In genomic region chr3:179653777-179654117, GRCh38 we compare ENCODE assay signal across 8 cellular contexts. TPM values are rescaled to one million over a fixed set of nuclear protein-coding genes. Genes with fewer than 3 reads are reported as not detected.
DNase-seq lines count a peak whose midpoint lies in the region; ATAC-seq and TF ChIP-seq lines count a peak whose summit lies in the region.

No MANE protein-coding gene starts in this region.

- H3K27ac ChIP-seq in liver (ENCODE audit: low read depth in 1 of 2, low read length in 2 of 2) (peak overlapping the region; percentile 84 to 96), subcutaneous abdominal adipose tissue (ENCODE audit: low read depth, low read length) (peak overlapping the region; percentile 95)

- H3K4me3 Mint-ChIP-seq in CD14-positive monocyte = peak overlapping the region; percentile 91 to 95

- 1% methylated on average over 15 of the region's 15 CpGs for WGBS in liver

- intact Hi-C loops in CD14-positive monocyte (cut with micrococcal nuclease) = no loop called here

- peaks cover 0 to 5% of the 10 kb centered on the region in 2 donors for H3K36me3 Mint-ChIP-seq in CD14-positive monocyte

- H3K9ac ChIP-seq in liver (ENCODE audit: low read depth in 1 of 2, low read length in 2 of 2) (peak overlapping the region; percentile 54 to 87), subcutaneous abdominal adipose tissue (ENCODE audit: low read length in 5 of 5) (peak overlapping the region; percentile 22 to 84 (median 79))

- H3K27ac Mint-ChIP-seq in CD14-positive monocyte = peak overlapping the region; percentile 39 to 84 (median 78)

- TF ChIP-seq CTCF in CD14-positive monocyte (IDR thresholded peaks at IDR 0.05) (no peak), astrocyte of the spinal cord (IDR thresholded peaks at IDR 0.05; ENCODE audit: low read depth, low read length) (no peak), liver (IDR thresholded peaks at IDR 0.05; ENCODE audit: low read depth, low read length, missing input control) (no peak)

- H3K36me3 ChIP-seq in liver (ENCODE audit: control insufficient read depth in 4 of 4, insufficient read depth in 3 of 4, low read depth in 1 of 4, low read length in 3 of 4) = no peaks in the 10 kb centered on the region
- no peaks in the 10 kb centered on the region for H3K36me3 ChIP-seq in subcutaneous abdominal adipose tissue (ENCODE audit: control insufficient read depth in 5 of 5, insufficient read depth in 5 of 5, low read length in 5 of 5)

- H3K27me3 ChIP-seq in liver (ENCODE audit: control insufficient read depth in 4 of 4, insufficient read depth in 4 of 4, low read length in 3 of 4) (no peaks in the 10 kb centered on the region), subcutaneous abdominal adipose tissue (ENCODE audit: control insufficient read depth in 5 of 5, insufficient read depth in 4 of 5, low read length in 5 of 5) (no peaks in the 10 kb centered on the region)

- peaks cover 0 to 2% (median 0%) of the 10 kb centered on the region in 7 donors for H3K9me3 Mint-ChIP-seq in CD14-positive monocyte

- DNase-seq in CD14-positive monocyte (ENCODE audit: low spot score) = no peak
- DNase-seq in M059J (ENCODE audit: low read depth) = peak; percentile 40
- no peak for DNase-seq in astrocyte of the spinal cord (ENCODE audit: low read depth, low spot score)
- no peak for DNase-seq in NCI-H2081 treated with DMSO at 0.1 percent for 48 hours (lab: John Stamatoyannopoulos, UW)

- H3K4me1 ChIP-seq in liver (ENCODE audit: control insufficient read depth in 4 of 4, insufficient read depth in 4 of 4, low read length in 3 of 4) (peaks cover 0 to 16% (median 5%) of the 10 kb centered on the region in 4 donors), subcutaneous abdominal adipose tissue (ENCODE audit: control insufficient read depth in 5 of 5, insufficient read depth in 5 of 5, low read length in 5 of 5) (peaks cover 0 to 20% (median 17%) of the 10 kb centered on the region in 5 donors)

- in situ Hi-C loops in astrocyte of the spinal cord (cut with HindIII; ENCODE audit: low sequenced_read_pairs) = no loop called here

- peaks cover 32% of the 10 kb centered on the region for H3K4me1 Mint-ChIP-seq in CD14-positive monocyte

- ATAC-seq in HG03025 (IDR thresholded peaks at IDR 0.05; ENCODE audit: low FRiP score, unreplicated experiment) = no peak
- ATAC-seq in GM19455 (IDR thresholded peaks at IDR 0.05; ENCODE audit: unreplicated experiment) = no peak

- TF ChIP-seq RAD21 in liver (IDR thresholded peaks at IDR 0.05) = no peak

- H3K4me3 ChIP-seq in astrocyte of the spinal cord (ENCODE audit: low read depth, low read length) (peak overlapping the region; percentile 89), liver (ENCODE audit: low read depth in 1 of 3, low read length in 3 of 3) (peak overlapping the region; percentile 72 to 97 (median 94)), subcutaneous abdominal adipose tissue (ENCODE audit: low read depth in 1 of 5, low read length in 5 of 5) (peak overlapping the region; percentile 80 to 99 (median 95))

- H3K9me3 ChIP-seq in liver (ENCODE audit: control insufficient read depth in 4 of 4, low read length in 3 of 4) (no peaks in the 10 kb centered on the region), subcutaneous abdominal adipose tissue (ENCODE audit: control insufficient read depth in 5 of 5, low read length in 5 of 5) (no peaks in the 10 kb centered on the region)

- peaks cover 14 to 36% (median 21%) of the 10 kb centered on the region in 3 donors for H3K27me3 Mint-ChIP-seq in CD14-positive monocyte (ENCODE audit: low read depth in 3 of 3)

TF ChIP-seq in liver, 16 proteins besides CTCF, POLR2A, EP300 and RAD21:
- TF ChIP-seq, protein P1, sequence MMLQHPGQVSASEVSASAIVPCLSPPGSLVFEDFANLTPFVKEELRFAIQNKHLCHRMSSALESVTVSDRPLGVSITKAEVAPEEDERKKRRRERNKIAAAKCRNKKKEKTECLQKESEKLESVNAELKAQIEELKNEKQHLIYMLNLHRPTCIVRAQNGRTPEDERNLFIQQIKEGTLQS (IDR thresholded peaks at IDR 0.05) = no peak
- TF ChIP-seq YY1 (IDR thresholded peaks at IDR 0.05) = no peak

RNA-seq across cellular contexts. Expression of gene USP13, which starts 0.9 kb away (rescaled TPM):
- polyA plus RNA-seq in CD14-positive monocyte (1 to 10 TPM in 1 of 2 donors, under 1 TPM in 1; 0.31 to 1.6 TPM), liver (1 to 10 TPM; 2.4 to 4.2 TPM)
- 14.3 and 15.6 TPM in 2 replicates for total RNA-seq in M059J (2014; rRNA removed; shearing (Covaris generic))
- total RNA-seq in liver = 1 to 10 TPM; 4.2 to 7.3 TPM

RNA-seq across cellular contexts. Expression of gene NDUFB5, which starts 49.2 kb away (rescaled TPM):
- polyA plus RNA-seq in CD14-positive monocyte (100 to 1,000 TPM; 132 to 144 TPM), liver (10 to 100 TPM; 50.6 to 92.8 TPM)
- 237 and 307 TPM in 2 replicates for total RNA-seq in M059J (2014; rRNA removed; shearing (Covaris generic))
- total RNA-seq in liver = 10 to 100 TPM; 43.4 to 44.6 TPM

RNA-seq across cellular contexts. Expression of gene MRPL47, which starts 49.3 kb away (rescaled TPM):
- polyA plus RNA-seq in CD14-positive monocyte = 10 to 100 TPM; 44.3 to 46.4 TPM
- 83.0 and 112 TPM in 2 replicates for total RNA-seq in M059J (2014; rRNA removed; shearing (Covaris generic))
- total RNA-seq in liver = 10 to 100 TPM; 11.5 to 16.8 TPM
- polyA plus RNA-seq in liver = 10 to 100 TPM; 20.3 to 34.1 TPM
